ENCODE assay signal across 8 cellular contexts in the genomic region with DNA sequence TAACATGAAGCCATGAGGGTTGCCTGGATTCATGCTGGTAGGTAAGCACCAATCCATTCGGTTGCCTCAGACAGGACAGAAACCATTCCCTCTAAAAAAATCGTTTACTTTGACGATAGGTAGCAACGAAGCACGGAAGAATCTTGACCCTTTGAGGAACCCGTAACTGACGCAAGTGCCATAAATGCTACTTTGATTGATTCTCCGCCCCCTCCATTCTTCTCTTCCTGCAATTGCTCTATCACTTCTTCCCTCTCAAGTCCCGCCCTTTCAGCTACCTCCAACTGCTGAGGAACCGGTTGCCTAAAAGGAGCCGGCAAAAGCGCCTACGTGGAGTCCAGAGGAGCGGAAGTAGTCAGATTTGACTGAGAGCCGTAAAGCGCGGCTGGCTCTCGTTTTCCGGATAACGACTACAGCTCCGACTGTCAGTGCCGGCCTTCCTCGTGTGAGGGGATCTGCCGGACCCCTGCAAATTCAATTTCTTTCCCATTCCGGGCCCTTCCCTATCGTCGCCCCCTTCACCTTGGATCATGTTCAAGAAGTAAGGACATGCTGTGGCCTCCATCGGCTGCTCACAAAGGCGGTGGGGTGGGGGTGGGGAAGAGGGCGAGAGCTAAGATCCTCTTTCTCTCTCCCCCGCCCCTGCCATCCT.
DNase-seq lines count a peak whose midpoint lies in the region; ATAC-seq and TF ChIP-seq lines count a peak whose summit lies in the region.

A gene with protein sequence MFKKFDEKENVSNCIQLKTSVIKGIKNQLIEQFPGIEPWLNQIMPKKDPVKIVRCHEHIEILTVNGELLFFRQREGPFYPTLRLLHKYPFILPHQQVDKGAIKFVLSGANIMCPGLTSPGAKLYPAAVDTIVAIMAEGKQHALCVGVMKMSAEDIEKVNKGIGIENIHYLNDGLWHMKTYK (plus strand): TSS at position 395 of the 652 bp plus-strand sequence. CDS start 136 bp downstream, at position 531.

- no peak for TF ChIP-seq CTCF in astrocyte of the spinal cord (IDR thresholded peaks at IDR 0.05; ENCODE audit: low read depth, low read length)

- DNase-seq in NCI-H1930 (lab: John Stamatoyannopoulos, UW), result peak; percentile 90 to 92
- peak; percentile 63 for DNase-seq in T-helper 9 cell
- peak; percentile 96 for DNase-seq in astrocyte of the spinal cord (ENCODE audit: low read depth, low spot score)
- DNase-seq in hippocampal formation (lab: John Stamatoyannopoulos, UW), result peak; percentile 58 to 60
- peak; percentile 88 for DNase-seq in retina
- DNase-seq in 8988T, result no peak

- in situ Hi-C loops in astrocyte of the spinal cord (cut with HindIII; ENCODE audit: low sequenced_read_pairs), result no loop called here

- peak; percentile 70 for TF ChIP-seq POLR2A in GM18505 (IDR thresholded peaks at IDR 0.05; ENCODE audit: borderline replicate concordance, extremely low read depth, insufficient read depth, insufficient read length)

- ATAC-seq in GM18505 (IDR thresholded peaks at IDR 0.05; ENCODE audit: unreplicated experiment), result peak; percentile 87
- peak; percentile 94 for ATAC-seq in HG02943 (IDR thresholded peaks at IDR 0.05; ENCODE audit: low read depth, unreplicated experiment)

- peak within 1 kb of the TSS; percentile 74 for H3K4me3 ChIP-seq in astrocyte of the spinal cord (ENCODE audit: low read depth, low read length)
